Comparison of ENCODE assay signal across 27 cellular contexts in the genomic region with DNA sequence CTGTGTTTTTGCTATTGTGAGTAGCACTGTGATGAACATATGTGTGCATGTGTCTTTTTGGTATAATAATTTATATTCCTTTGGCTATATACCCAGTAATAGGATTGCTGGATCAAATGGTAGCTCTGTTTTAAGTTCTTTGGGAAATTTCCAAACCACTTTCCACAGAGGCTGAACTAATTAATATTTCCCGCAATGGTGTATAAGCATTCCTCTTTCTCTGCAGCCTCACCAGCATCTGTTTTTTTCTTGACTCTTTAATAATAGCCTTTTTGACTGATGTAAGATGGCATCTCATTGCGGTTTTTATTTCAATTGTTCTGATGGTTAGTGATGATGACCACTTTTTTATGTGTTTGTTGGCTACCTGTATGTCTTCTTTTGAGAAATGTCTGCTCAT.
"Had no signal": no experiment of that assay in that cellular context is flagged by ENCODE, and none has a peak within 500 bp of the region (broad histone marks: within the 10 kb centered on the region; RNA-seq: fewer than 3 reads in every experiment).

No MANE protein-coding gene starts in this region.

- H3K4me3 ChIP-seq: PC-9, SK-N-MC had no signal

- DNase-seq: Kasumi-1, KG1, MM.1S, MV-4-11, NCI-H1092, NCI-H1105, NCI-H1417 treated with DMSO at 0.1 percent for 48 hours, NCI-H1436 treated with DMSO at 0.1 percent for 48 hours, NCI-H1694 treated with DMSO at 0.1 percent for 48 hours, NCI-H187 treated with DMSO at 0.1 percent for 48 hours, NCI-H2029, NCI-H2081, NCI-H2171 treated with DMSO at 0.1 percent for 48 hours, NCI-H2227 treated with DMSO at 0.1 percent for 48 hours, NCI-H345, NCI-H510A, NCI-H524, NCI-H526, NCI-H69, NCI-H748 treated with DMSO at 0.1 percent for 48 hours, NCI-H82, PC-9, SHP77, SIG-M5, T-cell had no signal

- H3K27ac ChIP-seq: PC-9, RWPE1, SK-N-MC had no signal
